1 cellular context compared by ENCODE assay signal in the genomic region with DNA sequence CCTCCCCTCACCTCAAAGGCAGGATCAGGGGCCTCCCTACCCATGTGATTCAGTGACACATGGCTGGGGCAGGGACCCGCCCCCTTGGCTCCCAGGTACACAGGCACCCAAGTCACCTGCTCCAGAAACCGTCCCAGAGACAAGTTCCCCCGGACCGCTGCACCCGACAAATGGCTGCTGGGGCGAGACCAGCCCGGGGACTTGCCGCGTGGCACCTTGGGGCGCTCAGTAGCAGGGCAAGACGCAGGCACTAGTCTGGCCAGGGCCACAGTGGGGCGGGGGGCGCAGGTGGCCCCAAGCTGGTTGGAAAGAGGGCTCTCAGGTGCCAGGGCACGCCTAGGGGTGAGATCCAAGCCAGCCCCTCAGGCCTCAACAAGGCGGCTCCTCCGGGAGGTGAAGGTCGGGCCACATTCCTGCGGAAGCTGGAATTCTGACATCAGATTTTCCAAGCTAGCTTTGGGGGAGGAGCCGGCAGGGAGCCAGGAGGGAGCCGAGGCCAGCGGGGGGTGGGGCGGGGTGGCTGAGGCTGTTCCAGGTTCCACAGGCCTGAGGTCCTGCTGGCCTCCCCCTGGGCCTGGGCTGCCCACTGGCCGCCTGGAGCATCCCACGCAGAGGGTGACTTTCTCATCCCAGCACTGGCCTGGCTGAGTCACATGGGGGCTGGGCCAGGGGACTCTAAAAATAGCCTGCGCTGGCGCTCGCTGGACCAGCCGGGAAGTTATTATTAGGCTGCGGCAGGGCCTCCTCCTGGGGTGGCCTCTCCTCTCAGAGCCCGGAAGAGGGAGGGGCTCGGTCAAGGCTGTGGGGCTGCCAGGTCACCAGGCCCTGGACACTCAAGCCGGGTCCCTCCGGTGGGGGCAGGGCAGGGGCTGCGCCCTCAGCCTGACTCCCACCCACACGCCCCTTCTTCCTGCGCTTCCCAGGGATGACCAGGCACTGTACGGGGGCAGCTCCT.
A peak's percentile ranks its signal among the peaks of the same experiment; 100 is the strongest.
TF ChIP-seq lines count a peak whose summit lies in the region.

No MANE protein-coding gene starts in this region.

TF ChIP-seq in K562, 482 proteins besides CTCF, POLR2A, EP300 and RAD21 (continued from another document and continues in another):
- TF ChIP-seq, protein P1, sequence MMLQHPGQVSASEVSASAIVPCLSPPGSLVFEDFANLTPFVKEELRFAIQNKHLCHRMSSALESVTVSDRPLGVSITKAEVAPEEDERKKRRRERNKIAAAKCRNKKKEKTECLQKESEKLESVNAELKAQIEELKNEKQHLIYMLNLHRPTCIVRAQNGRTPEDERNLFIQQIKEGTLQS (IDR thresholded peaks at IDR 0.05) = peak; percentile 69
- TF ChIP-seq, protein P1 (CRISPR knock-in tag; conservative IDR thresholded peaks at IDR 0.05) = no peak
- TF ChIP-seq, protein P2, sequence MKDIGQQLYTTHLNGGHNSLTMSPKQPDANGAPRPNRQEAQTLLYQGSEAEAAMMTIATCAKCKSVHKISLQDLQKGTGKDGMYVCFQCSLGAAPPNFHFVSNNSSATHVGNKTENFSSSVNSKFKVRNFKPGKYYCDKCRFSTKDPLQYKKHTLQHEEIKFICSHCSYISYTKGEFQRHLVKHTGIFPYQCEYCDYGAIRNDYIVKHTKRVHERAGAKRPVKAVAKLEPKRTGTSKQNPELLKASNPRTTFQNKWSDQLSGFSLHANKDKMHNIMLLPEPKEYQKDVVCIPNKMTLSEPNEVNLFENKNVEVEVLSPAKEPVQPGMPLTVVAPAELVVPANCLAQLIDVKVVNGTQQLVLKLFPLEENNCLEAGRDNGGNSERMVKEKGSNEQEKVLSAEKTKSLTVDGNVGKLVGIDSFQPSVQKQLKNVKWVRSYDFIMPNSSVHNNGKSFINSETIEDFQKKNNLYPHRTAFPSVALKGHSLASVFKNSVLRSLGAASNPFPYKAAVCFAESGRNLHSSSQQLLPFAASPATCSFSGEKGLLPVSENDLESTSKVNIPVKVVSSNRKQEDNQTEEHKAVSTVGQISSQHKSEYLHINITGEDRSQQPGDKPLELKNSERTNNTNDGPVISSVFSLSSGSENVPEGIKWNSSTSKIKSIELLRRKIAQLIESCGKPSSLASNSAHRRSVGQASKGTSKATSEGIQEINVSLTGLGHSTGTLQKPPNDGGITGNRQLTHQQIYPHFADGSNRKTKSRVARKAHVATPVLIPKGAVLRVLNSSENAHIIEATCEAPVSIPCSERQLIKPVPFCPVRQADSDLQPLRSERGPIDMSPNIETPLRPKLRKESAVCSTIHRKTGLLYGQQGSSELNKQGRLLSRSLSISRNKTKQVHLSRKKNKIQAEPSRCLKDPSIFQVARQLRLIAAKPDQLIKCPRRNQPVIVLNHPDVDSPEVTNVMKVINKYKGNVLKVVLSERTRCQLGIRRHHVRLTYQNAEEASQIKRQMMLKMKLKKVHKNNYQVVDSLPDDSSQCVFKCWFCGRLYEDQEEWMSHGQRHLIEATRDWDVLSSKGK (CRISPR knock-in tag; IDR thresholded peaks at IDR 0.05) = no peak
- TF ChIP-seq MBD2 (IDR thresholded peaks at IDR 0.05; ENCODE audit: borderline replicate concordance, low read depth) = peak; percentile 14; the same call in 1 of the 2 replicates
- peak; percentile 85 for TF ChIP-seq EGR1 (conservative IDR thresholded peaks at IDR 0.05)
- no peak for TF ChIP-seq SMARCA5 (IDR thresholded peaks at IDR 0.05)
- no peak for TF ChIP-seq ZNF212 (CRISPR knock-in tag; IDR thresholded peaks at IDR 0.05)
- TF ChIP-seq ETS2 (tag; IDR thresholded peaks at IDR 0.05; ENCODE audit: borderline replicate concordance, poor library complexity, severe bottlenecking) = no peak
- TF ChIP-seq BHLHE40 (IDR thresholded peaks at IDR 0.05; ENCODE audit: low read length) = peak; percentile 47; the same call in 1 of the 2 replicates
- peak; percentile 85 for TF ChIP-seq JUND (IDR thresholded peaks at IDR 0.05; ENCODE audit: borderline replicate concordance, low read depth, low read length)
- peak; percentile 79; the same call in 1 of the 3 replicates for TF ChIP-seq JUND (tag; IDR thresholded peaks at IDR 0.05; ENCODE audit: borderline replicate concordance, low read depth, low read length)
- no peak for TF ChIP-seq TBP (optimal IDR thresholded peaks at IDR 0.05; ENCODE audit: low read depth, low read length)
- TF ChIP-seq SMAD4 (CRISPR knock-in tag; conservative IDR thresholded peaks at IDR 0.05) = peak; percentile 86
- TF ChIP-seq, protein P3, sequence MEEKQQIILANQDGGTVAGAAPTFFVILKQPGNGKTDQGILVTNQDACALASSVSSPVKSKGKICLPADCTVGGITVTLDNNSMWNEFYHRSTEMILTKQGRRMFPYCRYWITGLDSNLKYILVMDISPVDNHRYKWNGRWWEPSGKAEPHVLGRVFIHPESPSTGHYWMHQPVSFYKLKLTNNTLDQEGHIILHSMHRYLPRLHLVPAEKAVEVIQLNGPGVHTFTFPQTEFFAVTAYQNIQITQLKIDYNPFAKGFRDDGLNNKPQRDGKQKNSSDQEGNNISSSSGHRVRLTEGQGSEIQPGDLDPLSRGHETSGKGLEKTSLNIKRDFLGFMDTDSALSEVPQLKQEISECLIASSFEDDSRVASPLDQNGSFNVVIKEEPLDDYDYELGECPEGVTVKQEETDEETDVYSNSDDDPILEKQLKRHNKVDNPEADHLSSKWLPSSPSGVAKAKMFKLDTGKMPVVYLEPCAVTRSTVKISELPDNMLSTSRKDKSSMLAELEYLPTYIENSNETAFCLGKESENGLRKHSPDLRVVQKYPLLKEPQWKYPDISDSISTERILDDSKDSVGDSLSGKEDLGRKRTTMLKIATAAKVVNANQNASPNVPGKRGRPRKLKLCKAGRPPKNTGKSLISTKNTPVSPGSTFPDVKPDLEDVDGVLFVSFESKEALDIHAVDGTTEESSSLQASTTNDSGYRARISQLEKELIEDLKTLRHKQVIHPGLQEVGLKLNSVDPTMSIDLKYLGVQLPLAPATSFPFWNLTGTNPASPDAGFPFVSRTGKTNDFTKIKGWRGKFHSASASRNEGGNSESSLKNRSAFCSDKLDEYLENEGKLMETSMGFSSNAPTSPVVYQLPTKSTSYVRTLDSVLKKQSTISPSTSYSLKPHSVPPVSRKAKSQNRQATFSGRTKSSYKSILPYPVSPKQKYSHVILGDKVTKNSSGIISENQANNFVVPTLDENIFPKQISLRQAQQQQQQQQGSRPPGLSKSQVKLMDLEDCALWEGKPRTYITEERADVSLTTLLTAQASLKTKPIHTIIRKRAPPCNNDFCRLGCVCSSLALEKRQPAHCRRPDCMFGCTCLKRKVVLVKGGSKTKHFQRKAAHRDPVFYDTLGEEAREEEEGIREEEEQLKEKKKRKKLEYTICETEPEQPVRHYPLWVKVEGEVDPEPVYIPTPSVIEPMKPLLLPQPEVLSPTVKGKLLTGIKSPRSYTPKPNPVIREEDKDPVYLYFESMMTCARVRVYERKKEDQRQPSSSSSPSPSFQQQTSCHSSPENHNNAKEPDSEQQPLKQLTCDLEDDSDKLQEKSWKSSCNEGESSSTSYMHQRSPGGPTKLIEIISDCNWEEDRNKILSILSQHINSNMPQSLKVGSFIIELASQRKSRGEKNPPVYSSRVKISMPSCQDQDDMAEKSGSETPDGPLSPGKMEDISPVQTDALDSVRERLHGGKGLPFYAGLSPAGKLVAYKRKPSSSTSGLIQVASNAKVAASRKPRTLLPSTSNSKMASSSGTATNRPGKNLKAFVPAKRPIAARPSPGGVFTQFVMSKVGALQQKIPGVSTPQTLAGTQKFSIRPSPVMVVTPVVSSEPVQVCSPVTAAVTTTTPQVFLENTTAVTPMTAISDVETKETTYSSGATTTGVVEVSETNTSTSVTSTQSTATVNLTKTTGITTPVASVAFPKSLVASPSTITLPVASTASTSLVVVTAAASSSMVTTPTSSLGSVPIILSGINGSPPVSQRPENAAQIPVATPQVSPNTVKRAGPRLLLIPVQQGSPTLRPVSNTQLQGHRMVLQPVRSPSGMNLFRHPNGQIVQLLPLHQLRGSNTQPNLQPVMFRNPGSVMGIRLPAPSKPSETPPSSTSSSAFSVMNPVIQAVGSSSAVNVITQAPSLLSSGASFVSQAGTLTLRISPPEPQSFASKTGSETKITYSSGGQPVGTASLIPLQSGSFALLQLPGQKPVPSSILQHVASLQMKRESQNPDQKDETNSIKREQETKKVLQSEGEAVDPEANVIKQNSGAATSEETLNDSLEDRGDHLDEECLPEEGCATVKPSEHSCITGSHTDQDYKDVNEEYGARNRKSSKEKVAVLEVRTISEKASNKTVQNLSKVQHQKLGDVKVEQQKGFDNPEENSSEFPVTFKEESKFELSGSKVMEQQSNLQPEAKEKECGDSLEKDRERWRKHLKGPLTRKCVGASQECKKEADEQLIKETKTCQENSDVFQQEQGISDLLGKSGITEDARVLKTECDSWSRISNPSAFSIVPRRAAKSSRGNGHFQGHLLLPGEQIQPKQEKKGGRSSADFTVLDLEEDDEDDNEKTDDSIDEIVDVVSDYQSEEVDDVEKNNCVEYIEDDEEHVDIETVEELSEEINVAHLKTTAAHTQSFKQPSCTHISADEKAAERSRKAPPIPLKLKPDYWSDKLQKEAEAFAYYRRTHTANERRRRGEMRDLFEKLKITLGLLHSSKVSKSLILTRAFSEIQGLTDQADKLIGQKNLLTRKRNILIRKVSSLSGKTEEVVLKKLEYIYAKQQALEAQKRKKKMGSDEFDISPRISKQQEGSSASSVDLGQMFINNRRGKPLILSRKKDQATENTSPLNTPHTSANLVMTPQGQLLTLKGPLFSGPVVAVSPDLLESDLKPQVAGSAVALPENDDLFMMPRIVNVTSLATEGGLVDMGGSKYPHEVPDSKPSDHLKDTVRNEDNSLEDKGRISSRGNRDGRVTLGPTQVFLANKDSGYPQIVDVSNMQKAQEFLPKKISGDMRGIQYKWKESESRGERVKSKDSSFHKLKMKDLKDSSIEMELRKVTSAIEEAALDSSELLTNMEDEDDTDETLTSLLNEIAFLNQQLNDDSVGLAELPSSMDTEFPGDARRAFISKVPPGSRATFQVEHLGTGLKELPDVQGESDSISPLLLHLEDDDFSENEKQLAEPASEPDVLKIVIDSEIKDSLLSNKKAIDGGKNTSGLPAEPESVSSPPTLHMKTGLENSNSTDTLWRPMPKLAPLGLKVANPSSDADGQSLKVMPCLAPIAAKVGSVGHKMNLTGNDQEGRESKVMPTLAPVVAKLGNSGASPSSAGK (IDR thresholded peaks at IDR 0.05) = no peak
- no peak for TF ChIP-seq NFIX (CRISPR knock-in tag; IDR thresholded peaks at IDR 0.05; ENCODE audit: low read depth)
- TF ChIP-seq ZFPM2 (CRISPR knock-in tag; IDR thresholded peaks at IDR 0.05) = no peak
- TF ChIP-seq ZFP36 (IDR thresholded peaks at IDR 0.05; ENCODE audit: low read depth, low read length, partially characterized antibody) = peak; percentile 94
- TF ChIP-seq, protein P4, sequence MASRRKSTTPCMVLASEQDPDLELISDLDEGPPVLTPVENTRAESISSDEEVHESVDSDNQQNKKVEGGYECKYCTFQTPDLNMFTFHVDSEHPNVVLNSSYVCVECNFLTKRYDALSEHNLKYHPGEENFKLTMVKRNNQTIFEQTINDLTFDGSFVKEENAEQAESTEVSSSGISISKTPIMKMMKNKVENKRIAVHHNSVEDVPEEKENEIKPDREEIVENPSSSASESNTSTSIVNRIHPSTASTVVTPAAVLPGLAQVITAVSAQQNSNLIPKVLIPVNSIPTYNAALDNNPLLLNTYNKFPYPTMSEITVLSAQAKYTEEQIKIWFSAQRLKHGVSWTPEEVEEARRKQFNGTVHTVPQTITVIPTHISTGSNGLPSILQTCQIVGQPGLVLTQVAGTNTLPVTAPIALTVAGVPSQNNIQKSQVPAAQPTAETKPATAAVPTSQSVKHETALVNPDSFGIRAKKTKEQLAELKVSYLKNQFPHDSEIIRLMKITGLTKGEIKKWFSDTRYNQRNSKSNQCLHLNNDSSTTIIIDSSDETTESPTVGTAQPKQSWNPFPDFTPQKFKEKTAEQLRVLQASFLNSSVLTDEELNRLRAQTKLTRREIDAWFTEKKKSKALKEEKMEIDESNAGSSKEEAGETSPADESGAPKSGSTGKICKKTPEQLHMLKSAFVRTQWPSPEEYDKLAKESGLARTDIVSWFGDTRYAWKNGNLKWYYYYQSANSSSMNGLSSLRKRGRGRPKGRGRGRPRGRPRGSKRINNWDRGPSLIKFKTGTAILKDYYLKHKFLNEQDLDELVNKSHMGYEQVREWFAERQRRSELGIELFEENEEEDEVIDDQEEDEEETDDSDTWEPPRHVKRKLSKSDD (conservative IDR thresholded peaks at IDR 0.05; ENCODE audit: low read length) = no peak
- TF ChIP-seq NONO (IDR thresholded peaks at IDR 0.05; ENCODE audit: low read depth in 2 of 2, low read length in 1 of 2) = 0 out of 4 replicates have a peak, but pooled peaks of 1 of the 2 experiments have one; percentile 43
- peak; percentile 13; the same call in 1 of the 2 replicates for TF ChIP-seq NFIC (IDR thresholded peaks at IDR 0.05)
- TF ChIP-seq, protein P5, sequence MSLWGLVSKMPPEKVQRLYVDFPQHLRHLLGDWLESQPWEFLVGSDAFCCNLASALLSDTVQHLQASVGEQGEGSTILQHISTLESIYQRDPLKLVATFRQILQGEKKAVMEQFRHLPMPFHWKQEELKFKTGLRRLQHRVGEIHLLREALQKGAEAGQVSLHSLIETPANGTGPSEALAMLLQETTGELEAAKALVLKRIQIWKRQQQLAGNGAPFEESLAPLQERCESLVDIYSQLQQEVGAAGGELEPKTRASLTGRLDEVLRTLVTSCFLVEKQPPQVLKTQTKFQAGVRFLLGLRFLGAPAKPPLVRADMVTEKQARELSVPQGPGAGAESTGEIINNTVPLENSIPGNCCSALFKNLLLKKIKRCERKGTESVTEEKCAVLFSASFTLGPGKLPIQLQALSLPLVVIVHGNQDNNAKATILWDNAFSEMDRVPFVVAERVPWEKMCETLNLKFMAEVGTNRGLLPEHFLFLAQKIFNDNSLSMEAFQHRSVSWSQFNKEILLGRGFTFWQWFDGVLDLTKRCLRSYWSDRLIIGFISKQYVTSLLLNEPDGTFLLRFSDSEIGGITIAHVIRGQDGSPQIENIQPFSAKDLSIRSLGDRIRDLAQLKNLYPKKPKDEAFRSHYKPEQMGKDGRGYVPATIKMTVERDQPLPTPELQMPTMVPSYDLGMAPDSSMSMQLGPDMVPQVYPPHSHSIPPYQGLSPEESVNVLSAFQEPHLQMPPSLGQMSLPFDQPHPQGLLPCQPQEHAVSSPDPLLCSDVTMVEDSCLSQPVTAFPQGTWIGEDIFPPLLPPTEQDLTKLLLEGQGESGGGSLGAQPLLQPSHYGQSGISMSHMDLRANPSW (CRISPR knock-in tag; IDR thresholded peaks at IDR 0.05) = no peak
- peak; percentile 32 for TF ChIP-seq CCNT2 (IDR thresholded peaks at IDR 0.05; ENCODE audit: borderline replicate concordance, extremely low read depth, insufficient read length, low read depth, low read length)
- TF ChIP-seq ZNF274 (IDR thresholded peaks at IDR 0.05; ENCODE audit: borderline replicate concordance, low read depth, low read length) = no peak
- TF ChIP-seq, protein P6, sequence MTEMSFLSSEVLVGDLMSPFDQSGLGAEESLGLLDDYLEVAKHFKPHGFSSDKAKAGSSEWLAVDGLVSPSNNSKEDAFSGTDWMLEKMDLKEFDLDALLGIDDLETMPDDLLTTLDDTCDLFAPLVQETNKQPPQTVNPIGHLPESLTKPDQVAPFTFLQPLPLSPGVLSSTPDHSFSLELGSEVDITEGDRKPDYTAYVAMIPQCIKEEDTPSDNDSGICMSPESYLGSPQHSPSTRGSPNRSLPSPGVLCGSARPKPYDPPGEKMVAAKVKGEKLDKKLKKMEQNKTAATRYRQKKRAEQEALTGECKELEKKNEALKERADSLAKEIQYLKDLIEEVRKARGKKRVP (CRISPR knock-in tag; IDR thresholded peaks at IDR 0.05) = no peak
- no peak for TF ChIP-seq KAT7 (CRISPR knock-in tag; IDR thresholded peaks at IDR 0.05; ENCODE audit: borderline replicate concordance)
- TF ChIP-seq KLF16 (IDR thresholded peaks at IDR 0.05) = 0 out of 2 replicates have a peak, but pooled peaks have one; percentile 30
- TF ChIP-seq ZNF586 (CRISPR knock-in tag; conservative IDR thresholded peaks at IDR 0.05) = no peak
